ENCODE assay signal across 9 cellular contexts in the genomic region with DNA sequence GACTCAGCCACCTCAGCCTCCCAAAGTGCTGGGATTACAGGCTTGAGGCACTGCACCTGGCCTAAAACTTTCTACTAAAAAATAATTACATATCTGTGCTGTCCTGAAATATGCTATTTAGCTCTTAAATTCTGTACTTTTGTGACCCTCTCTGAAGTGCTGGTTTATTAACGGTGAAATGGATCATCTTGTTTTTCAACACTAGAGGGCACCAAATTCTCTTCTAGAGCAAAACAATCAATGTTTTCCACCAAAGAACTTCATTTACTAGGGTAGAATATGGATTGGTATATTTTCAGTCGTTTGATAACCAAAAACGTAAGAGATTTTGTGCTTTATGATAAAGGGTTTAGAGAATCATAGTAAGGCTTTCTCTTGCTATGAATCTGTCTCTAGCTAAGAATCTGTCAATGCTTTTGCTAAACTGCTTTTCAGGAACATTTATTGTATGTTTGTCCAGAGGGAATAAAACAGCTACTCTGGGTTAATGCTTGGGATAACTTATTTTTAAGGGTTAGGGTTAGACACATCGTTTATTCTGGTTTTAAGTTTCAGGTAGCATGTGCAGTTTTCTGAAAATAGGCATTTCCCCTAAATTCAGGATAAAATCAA.
DNase-seq lines count a peak whose midpoint lies in the region; ATAC-seq and TF ChIP-seq lines count a peak whose summit lies in the region.
"Had no signal": no experiment of that assay in that cellular context is flagged by ENCODE, and none has a peak within 500 bp of the region (broad histone marks: within the 10 kb centered on the region; RNA-seq: fewer than 3 reads in every experiment).

No MANE protein-coding gene starts in this region.

- H4K20me1 ChIP-seq in DND-41 (ENCODE audit: insufficient read depth, low read length): no peaks in the 10 kb centered on the region

- H3K4me1 ChIP-seq in DND-41 (ENCODE audit: insufficient read depth, low read length) (no peaks in the 10 kb centered on the region), uterus (no peaks in the 10 kb centered on the region)

- H3K4me2 ChIP-seq in DND-41 (ENCODE audit: insufficient read depth, low read length): no peak overlapping the region

- ATAC-seq in DND-41 (ENCODE audit: insufficient read depth, low read depth) (no peak), GM21526 (IDR thresholded peaks at IDR 0.05; ENCODE audit: low FRiP score, unreplicated experiment) (peak; percentile 77)

- no peak overlapping the region for H3K9ac ChIP-seq in DND-41 (ENCODE audit: low read depth, low read length)

- peaks cover 6% of the 10 kb centered on the region for H3K9me3 ChIP-seq in DND-41 (ENCODE audit: insufficient read depth, low read length, severe bottlenecking)
- no peaks in the 10 kb centered on the region for H3K9me3 ChIP-seq in uterus

- H3K79me2 ChIP-seq in DND-41 (ENCODE audit: insufficient read depth, low read length): no peaks in the 10 kb centered on the region

- H3K27ac ChIP-seq in DND-41 (ENCODE audit: low read length) (no peak overlapping the region), VCaP (no peak overlapping the region), uterus (no peak overlapping the region)

- no peak for TF ChIP-seq POLR2A in uterus (IDR thresholded peaks at IDR 0.05)

- TF ChIP-seq CTCF in DND-41 (IDR thresholded peaks at IDR 0.05; ENCODE audit: borderline replicate concordance, extremely low read depth, low read length, poor library complexity, severe bottlenecking): peak; percentile 68
- TF ChIP-seq CTCF in LNCaP clone FGC (IDR thresholded peaks at IDR 0.05; ENCODE audit: control insufficient read depth, extremely low read depth, insufficient read depth): peak; percentile 55
- TF ChIP-seq CTCF in VCaP (conservative IDR thresholded peaks at IDR 0.05): peak; percentile 79
- TF ChIP-seq CTCF in uterus (IDR thresholded peaks at IDR 0.05): peak; percentile 31 to 40 (median 35)

- intact Hi-C loops in uterus (cut with DNase I; ENCODE audit: low total_unique reads): no loop called here

- H3K4me3 ChIP-seq in DND-41 (ENCODE audit: low read depth in 1 of 2, low read length in 2 of 2) (no peak overlapping the region), LNCaP clone FGC (ENCODE audit: low read depth, low read length) (no peak overlapping the region), uterus (no peak overlapping the region)

- DNase-seq in DND-41 (no peak), LNCaP clone FGC (ENCODE audit: low read depth) (no peak), iPS-NIHi7 (ENCODE audit: extremely low spot score) (peak; percentile 49), uterus (no peak), amygdala (lab: John Stamatoyannopoulos, UW) (no peak)
- DNase-seq in activated CD4-positive, CD25-positive, alpha-beta regulatory T cell treated with anti-CD3 and anti-CD28 coated beads, Interleukin-2, amount 50 U/mL, for 72 hours: no peak
- DNase-seq: right cardiac atrium had no signal

- H2AFZ ChIP-seq in DND-41 (ENCODE audit: low read depth, low read length): no peak overlapping the region

- H3K36me3 ChIP-seq in DND-41 (ENCODE audit: insufficient read depth, low read length) (no peaks in the 10 kb centered on the region), uterus (no peaks in the 10 kb centered on the region)

- H3K27me3 ChIP-seq in DND-41 (ENCODE audit: insufficient read depth, low read length, poor library complexity) (no peaks in the 10 kb centered on the region), uterus (no peaks in the 10 kb centered on the region)
